ENCODE assay signal across 2 cellular contexts in genomic region chr2:83516503-83516902, GRCh38.
TF ChIP-seq lines count a peak whose summit lies in the region.

No MANE protein-coding gene starts in this region.

TF ChIP-seq in SK-N-SH, 30 proteins besides CTCF, POLR2A, EP300 and RAD21:
- TF ChIP-seq, protein P1, sequence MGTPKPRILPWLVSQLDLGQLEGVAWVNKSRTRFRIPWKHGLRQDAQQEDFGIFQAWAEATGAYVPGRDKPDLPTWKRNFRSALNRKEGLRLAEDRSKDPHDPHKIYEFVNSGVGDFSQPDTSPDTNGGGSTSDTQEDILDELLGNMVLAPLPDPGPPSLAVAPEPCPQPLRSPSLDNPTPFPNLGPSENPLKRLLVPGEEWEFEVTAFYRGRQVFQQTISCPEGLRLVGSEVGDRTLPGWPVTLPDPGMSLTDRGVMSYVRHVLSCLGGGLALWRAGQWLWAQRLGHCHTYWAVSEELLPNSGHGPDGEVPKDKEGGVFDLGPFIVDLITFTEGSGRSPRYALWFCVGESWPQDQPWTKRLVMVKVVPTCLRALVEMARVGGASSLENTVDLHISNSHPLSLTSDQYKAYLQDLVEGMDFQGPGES (IDR thresholded peaks at IDR 0.05; ENCODE audit: low read depth, low read length): no peak
- TF ChIP-seq POLR2AphosphoS5 (IDR thresholded peaks at IDR 0.05; ENCODE audit: low read depth, low read length): no peak
- no peak for TF ChIP-seq TEAD4 (IDR thresholded peaks at IDR 0.05; ENCODE audit: borderline replicate concordance, insufficient read depth)
- no peak for TF ChIP-seq TCF12 (IDR thresholded peaks at IDR 0.05)
- no peak for TF ChIP-seq RCOR1 (IDR thresholded peaks at IDR 0.05; ENCODE audit: low read length)
- TF ChIP-seq, protein P2, sequence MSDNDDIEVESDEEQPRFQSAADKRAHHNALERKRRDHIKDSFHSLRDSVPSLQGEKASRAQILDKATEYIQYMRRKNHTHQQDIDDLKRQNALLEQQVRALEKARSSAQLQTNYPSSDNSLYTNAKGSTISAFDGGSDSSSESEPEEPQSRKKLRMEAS (IDR thresholded peaks at IDR 0.05; ENCODE audit: low read depth): no peak
- TF ChIP-seq GABPA (IDR thresholded peaks at IDR 0.05; ENCODE audit: low read depth): no peak
- TF ChIP-seq SMC3 (IDR thresholded peaks at IDR 0.05; ENCODE audit: low read depth, low read length): no peak
- no peak for TF ChIP-seq JUND (IDR thresholded peaks at IDR 0.05)
- TF ChIP-seq ELF1 (IDR thresholded peaks at IDR 0.05): no peak
- TF ChIP-seq RXRA (IDR thresholded peaks at IDR 0.05; ENCODE audit: borderline replicate concordance, low read depth): no peak
- no peak for TF ChIP-seq GATA2 (CRISPR knock-in tag; IDR thresholded peaks at IDR 0.05)
- TF ChIP-seq RFX5 (IDR thresholded peaks at IDR 0.05; ENCODE audit: low read length): no peak

TF ChIP-seq in SK-N-SH treated with all-trans-retinoic acid at 6 μM for 48 hours, 23 proteins besides CTCF, POLR2A, EP300 and RAD21:
- TF ChIP-seq CSRNP3 (CRISPR knock-in tag; IDR thresholded peaks at IDR 0.05): no peak
- TF ChIP-seq ZFP30 (CRISPR knock-in tag; IDR thresholded peaks at IDR 0.05): no peak
- TF ChIP-seq, protein P3, sequence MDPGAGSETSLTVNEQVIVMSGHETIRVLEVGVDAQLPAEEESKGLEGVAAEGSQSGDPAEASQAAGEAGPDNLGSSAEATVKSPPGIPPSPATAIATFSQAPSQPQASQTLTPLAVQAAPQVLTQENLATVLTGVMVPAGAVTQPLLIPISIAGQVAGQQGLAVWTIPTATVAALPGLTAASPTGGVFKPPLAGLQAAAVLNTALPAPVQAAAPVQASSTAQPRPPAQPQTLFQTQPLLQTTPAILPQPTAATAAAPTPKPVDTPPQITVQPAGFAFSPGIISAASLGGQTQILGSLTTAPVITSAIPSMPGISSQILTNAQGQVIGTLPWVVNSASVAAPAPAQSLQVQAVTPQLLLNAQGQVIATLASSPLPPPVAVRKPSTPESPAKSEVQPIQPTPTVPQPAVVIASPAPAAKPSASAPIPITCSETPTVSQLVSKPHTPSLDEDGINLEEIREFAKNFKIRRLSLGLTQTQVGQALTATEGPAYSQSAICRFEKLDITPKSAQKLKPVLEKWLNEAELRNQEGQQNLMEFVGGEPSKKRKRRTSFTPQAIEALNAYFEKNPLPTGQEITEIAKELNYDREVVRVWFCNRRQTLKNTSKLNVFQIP (CRISPR knock-in tag; IDR thresholded peaks at IDR 0.05; ENCODE audit: borderline replicate concordance, low read depth): no peak
- no peak for TF ChIP-seq OSR1 (CRISPR knock-in tag; IDR thresholded peaks at IDR 0.05)
- no peak for TF ChIP-seq GLIS3 (CRISPR knock-in tag; IDR thresholded peaks at IDR 0.05)
- no peak for TF ChIP-seq BACH2 (CRISPR knock-in tag; IDR thresholded peaks at IDR 0.05; ENCODE audit: borderline replicate concordance)
- no peak for TF ChIP-seq TCF4 (CRISPR knock-in tag; IDR thresholded peaks at IDR 0.05; ENCODE audit: borderline replicate concordance)
- no peak for TF ChIP-seq ZC3H10 (CRISPR knock-in tag; IDR thresholded peaks at IDR 0.05)
- TF ChIP-seq ZFP3 (CRISPR knock-in tag; IDR thresholded peaks at IDR 0.05): no peak
- TF ChIP-seq, protein P4, sequence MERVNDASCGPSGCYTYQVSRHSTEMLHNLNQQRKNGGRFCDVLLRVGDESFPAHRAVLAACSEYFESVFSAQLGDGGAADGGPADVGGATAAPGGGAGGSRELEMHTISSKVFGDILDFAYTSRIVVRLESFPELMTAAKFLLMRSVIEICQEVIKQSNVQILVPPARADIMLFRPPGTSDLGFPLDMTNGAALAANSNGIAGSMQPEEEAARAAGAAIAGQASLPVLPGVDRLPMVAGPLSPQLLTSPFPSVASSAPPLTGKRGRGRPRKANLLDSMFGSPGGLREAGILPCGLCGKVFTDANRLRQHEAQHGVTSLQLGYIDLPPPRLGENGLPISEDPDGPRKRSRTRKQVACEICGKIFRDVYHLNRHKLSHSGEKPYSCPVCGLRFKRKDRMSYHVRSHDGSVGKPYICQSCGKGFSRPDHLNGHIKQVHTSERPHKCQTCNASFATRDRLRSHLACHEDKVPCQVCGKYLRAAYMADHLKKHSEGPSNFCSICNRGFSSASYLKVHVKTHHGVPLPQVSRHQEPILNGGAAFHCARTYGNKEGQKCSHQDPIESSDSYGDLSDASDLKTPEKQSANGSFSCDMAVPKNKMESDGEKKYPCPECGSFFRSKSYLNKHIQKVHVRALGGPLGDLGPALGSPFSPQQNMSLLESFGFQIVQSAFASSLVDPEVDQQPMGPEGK (CRISPR knock-in tag; IDR thresholded peaks at IDR 0.05; ENCODE audit: borderline replicate concordance): no peak
- TF ChIP-seq, protein P5, sequence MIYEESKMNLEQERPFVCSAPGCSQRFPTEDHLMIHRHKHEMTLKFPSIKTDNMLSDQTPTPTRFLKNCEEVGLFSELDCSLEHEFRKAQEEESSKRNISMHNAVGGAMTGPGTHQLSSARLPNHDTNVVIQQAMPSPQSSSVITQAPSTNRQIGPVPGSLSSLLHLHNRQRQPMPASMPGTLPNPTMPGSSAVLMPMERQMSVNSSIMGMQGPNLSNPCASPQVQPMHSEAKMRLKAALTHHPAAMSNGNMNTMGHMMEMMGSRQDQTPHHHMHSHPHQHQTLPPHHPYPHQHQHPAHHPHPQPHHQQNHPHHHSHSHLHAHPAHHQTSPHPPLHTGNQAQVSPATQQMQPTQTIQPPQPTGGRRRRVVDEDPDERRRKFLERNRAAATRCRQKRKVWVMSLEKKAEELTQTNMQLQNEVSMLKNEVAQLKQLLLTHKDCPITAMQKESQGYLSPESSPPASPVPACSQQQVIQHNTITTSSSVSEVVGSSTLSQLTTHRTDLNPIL (CRISPR knock-in tag; IDR thresholded peaks at IDR 0.05; ENCODE audit: low read depth): no peak
- TF ChIP-seq ZNF70 (CRISPR knock-in tag; IDR thresholded peaks at IDR 0.05): no peak
- no peak for TF ChIP-seq ISL1 (CRISPR knock-in tag; IDR thresholded peaks at IDR 0.05)
